ENCODE assay signal across 10 cellular contexts in the genomic region with DNA sequence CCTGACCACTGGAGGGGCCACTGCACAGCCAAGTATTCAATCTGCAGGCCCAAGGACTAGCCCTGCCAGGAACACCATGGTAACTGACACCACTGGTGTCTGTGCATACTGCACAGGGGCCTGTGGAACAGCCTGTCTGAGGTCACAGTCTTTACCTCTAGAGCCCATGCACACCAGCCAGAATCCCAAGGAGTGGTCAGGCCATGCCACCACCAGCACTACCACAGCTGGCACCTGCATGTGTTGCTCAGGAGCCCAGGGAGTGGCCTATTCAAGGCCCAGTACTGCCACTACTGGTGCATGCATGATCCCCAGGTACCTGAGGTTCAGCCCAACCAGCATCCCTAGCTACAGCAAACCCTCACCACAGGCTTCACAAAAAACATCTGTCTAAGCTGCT.
"Had no signal": no experiment of that assay in that cellular context is flagged by ENCODE, and none has a peak within 500 bp of the region (broad histone marks: within the 10 kb centered on the region; RNA-seq: fewer than 3 reads in every experiment).

No MANE protein-coding gene starts in this region.

- H3K27me3 Mint-ChIP-seq: IgD-negative memory B cell had no signal

- H3K27ac ChIP-seq: GM23248, HL-60 had no signal

- DNase-seq: GM23248, GOT3, H7, HFFc6, KBM-7 had no signal

- H3K4me3 ChIP-seq: GM23248, HAP-1 had no signal

- H3K4me1 Mint-ChIP-seq: IgD-negative memory B cell had no signal

- H3K36me3 Mint-ChIP-seq: IgD-negative memory B cell had no signal

- H3K4me1 ChIP-seq: HAP-1 had no signal

- H3K9me3 ChIP-seq: HAP-1 had no signal

- H3K4me3 Mint-ChIP-seq: HFFc6, IgD-negative memory B cell had no signal

- H3K27ac Mint-ChIP-seq: HFFc6, IgD-negative memory B cell had no signal

- H3K36me3 ChIP-seq: HAP-1 had no signal

- ATAC-seq: HCT116, HepG2 had no signal
